In the genomic region with DNA sequence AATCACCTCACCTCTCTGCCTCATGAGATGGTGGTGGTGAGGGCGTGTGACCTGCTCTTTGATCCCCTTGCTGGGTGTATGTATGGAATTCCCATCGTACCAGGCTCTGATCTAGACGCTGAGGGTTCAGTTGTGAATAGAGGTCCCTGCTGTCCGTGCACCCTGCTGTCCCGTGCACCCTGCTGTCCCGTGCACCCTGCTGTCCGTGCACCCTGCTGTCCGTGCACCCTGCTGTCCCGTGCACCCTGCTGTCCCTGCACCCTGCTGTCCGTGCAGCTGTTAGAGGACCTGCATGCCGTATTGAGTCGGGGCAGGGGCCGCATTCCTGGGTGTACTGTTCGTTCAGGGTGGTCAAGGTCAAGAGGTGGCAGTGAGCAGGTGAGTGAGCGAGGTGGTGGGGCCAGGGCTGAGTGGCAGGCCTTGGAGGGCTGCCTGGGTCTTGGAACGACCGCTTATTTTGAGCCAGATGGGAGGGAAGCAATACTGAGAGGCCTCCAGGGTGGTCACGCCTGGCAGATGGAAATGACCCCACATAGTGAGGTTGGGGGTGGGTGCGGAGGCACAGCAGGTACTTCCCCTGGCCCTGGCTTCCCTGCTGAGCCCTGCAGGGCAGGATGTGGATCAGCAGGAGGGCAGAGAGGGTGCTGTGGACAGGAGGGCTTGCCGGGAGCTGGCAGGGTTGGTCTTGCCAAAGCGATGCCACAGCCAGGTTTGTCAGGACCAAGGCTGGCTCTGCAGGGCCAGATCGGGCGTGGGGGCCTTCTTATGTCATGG, we compare ENCODE assay signal across 10 cellular contexts. TPM values are rescaled to one million over a fixed set of nuclear protein-coding genes. Genes with fewer than 3 reads are reported as not detected.
DNase-seq lines count a peak whose midpoint lies in the region; ATAC-seq and TF ChIP-seq lines count a peak whose summit lies in the region.
"Had no signal": no experiment of that assay in that cellular context is flagged by ENCODE, and none has a peak within 500 bp of the region (broad histone marks: within the 10 kb centered on the region; RNA-seq: fewer than 3 reads in every experiment).

No MANE protein-coding gene starts in this region.

- H3K27ac Mint-ChIP-seq in IgD-negative memory B cell (peak overlapping the region in 2 of 3 donors; percentile 18 to 82), chondrocyte (ENCODE audit: unreplicated experiment) (peak overlapping the region; percentile 58)
- H3K27ac Mint-ChIP-seq: activated CD8-positive, alpha-beta memory T cell treated with anti-CD3 and anti-CD28 coated beads, Interleukin-2, amount 10 ng/mL, durations not matched to agents 7 days and 5 days had no signal

- H3K9me3 ChIP-seq in parathyroid adenoma (ENCODE audit: control insufficient read depth, low read length) = no peaks in the 10 kb centered on the region

- H3K4me1 ChIP-seq in parathyroid adenoma = peaks cover 8% of the 10 kb centered on the region

- H3K9ac ChIP-seq in parathyroid adenoma = no peak overlapping the region

- no peaks in the 10 kb centered on the region for H3K9me3 Mint-ChIP-seq in IgD-negative memory B cell
- H3K9me3 Mint-ChIP-seq in chondrocyte (ENCODE audit: low read depth) = no peaks in the 10 kb centered on the region

- H3K79me2 ChIP-seq in parathyroid adenoma = peaks cover 50% of the 10 kb centered on the region

- H3K4me2 ChIP-seq in parathyroid adenoma (ENCODE audit: low read length) = no peak overlapping the region

- H2AFZ ChIP-seq in parathyroid adenoma = no peak overlapping the region

- H3K36me3 Mint-ChIP-seq in IgD-negative memory B cell (no peaks in the 10 kb centered on the region), chondrocyte (ENCODE audit: low read depth) (peaks cover 11% of the 10 kb centered on the region)

- H3K27ac ChIP-seq in parathyroid adenoma = peak overlapping the region; percentile 39

- H3K4me3 ChIP-seq in parathyroid adenoma (ENCODE audit: low read depth, low read length) = no peak overlapping the region

- H3K4me1 Mint-ChIP-seq in IgD-negative memory B cell (peaks cover 6 to 15% (median 10%) of the 10 kb centered on the region in 3 donors), chondrocyte (ENCODE audit: low read depth) (peaks cover 20% of the 10 kb centered on the region)

- DNase-seq in NCI-H1417 (lab: John Stamatoyannopoulos, UW) (peak in 2 of 3 experiments; percentile 13 to 19), NCI-H1417 treated with DMSO at 0.1 percent for 48 hours (lab: John Stamatoyannopoulos, UW) (no peak), chondrocyte (ENCODE audit: low spot score) (peak; percentile 100), epidermal melanocyte (ENCODE audit: insufficient read length, low spot score) (no peak), iPS-NIHi7 (ENCODE audit: extremely low spot score) (no peak)
- DNase-seq: activated CD8-positive, alpha-beta memory T cell treated with anti-CD3 and anti-CD28 coated beads, Interleukin-2, amount 10 ng/mL, durations not matched to agents 7 days and 5 days; central memory CD4-positive, alpha-beta T cell had no signal

- H3K27me3 ChIP-seq in parathyroid adenoma (ENCODE audit: control insufficient read depth, insufficient read depth, low read length) = no peaks in the 10 kb centered on the region

- TF ChIP-seq CTCF in chondrocyte (IDR thresholded peaks at IDR 0.05) (no peak), parathyroid adenoma (IDR thresholded peaks at IDR 0.05) (no peak)

- H3K4me3 Mint-ChIP-seq in IgD-negative memory B cell = peak overlapping the region in 2 of 4 donors; percentile 57 to 69
- H3K4me3 Mint-ChIP-seq in chondrocyte (ENCODE audit: unreplicated experiment) = no peak overlapping the region
- H3K4me3 Mint-ChIP-seq: activated CD8-positive, alpha-beta memory T cell treated with anti-CD3 and anti-CD28 coated beads, Interleukin-2, amount 10 ng/mL, durations not matched to agents 7 days and 5 days had no signal

- H3K27me3 Mint-ChIP-seq in IgD-negative memory B cell = no peaks in the 10 kb centered on the region
- H3K27me3 Mint-ChIP-seq in chondrocyte (ENCODE audit: low read depth) = no peaks in the 10 kb centered on the region
- H3K27me3 Mint-ChIP-seq: activated CD8-positive, alpha-beta memory T cell treated with anti-CD3 and anti-CD28 coated beads, Interleukin-2, amount 10 ng/mL, durations not matched to agents 7 days and 5 days had no signal

- no peak for ATAC-seq in GM21390 (IDR thresholded peaks at IDR 0.05; ENCODE audit: unreplicated experiment)
- ATAC-seq: activated CD8-positive, alpha-beta memory T cell treated with anti-CD3 and anti-CD28 coated beads, Interleukin-2, amount 10 ng/mL, durations not matched to agents 7 days and 5 days had no signal

- H3K36me3 ChIP-seq in parathyroid adenoma (ENCODE audit: control insufficient read depth, insufficient read depth, low read length) = no peaks in the 10 kb centered on the region

RNA-seq across cellular contexts. Expression of gene EPN1, which starts 4.6 kb away (rescaled TPM):
- polyA plus RNA-seq in IgD-negative memory B cell = 29.9 TPM
- total RNA-seq in chondrocyte = 105 to 127 TPM (median 124 TPM) in 3 replicates

RNA-seq across cellular contexts. Expression of gene U2AF2, which starts 15.6 kb away (rescaled TPM):
- 14.2 TPM for polyA plus RNA-seq in IgD-negative memory B cell
- 119 to 137 TPM (median 129 TPM) in 3 replicates for total RNA-seq in chondrocyte

RNA-seq across cellular contexts. Expression of gene CCDC106, which starts 22.5 kb away (rescaled TPM):
- 16.0 TPM for polyA plus RNA-seq in IgD-negative memory B cell
- 20.9 to 26.5 TPM (median 23.5 TPM) in 3 replicates for total RNA-seq in chondrocyte

RNA-seq across cellular contexts. Expression of gene ZNF581, which starts 27.0 kb away (rescaled TPM):
- 79.3 TPM for polyA plus RNA-seq in IgD-negative memory B cell
- 20.8 to 24.7 TPM (median 24.2 TPM) in 3 replicates for total RNA-seq in chondrocyte

RNA-seq across cellular contexts. Expression of gene ZNF580, which starts 29.7 kb away (rescaled TPM):
- polyA plus RNA-seq in IgD-negative memory B cell = 38.4 TPM
- total RNA-seq in chondrocyte = 42.3 to 59.8 TPM (median 45.0 TPM) in 3 replicates

Comparison
In these comparisons a context has a peak if more than half of its experiments do, and no peak if none do; other contexts are left out.
1. DNase-seq: peak in NCI-H1417 (2 of 3) and chondrocyte (single experiment); none in NCI-H1417 treated with DMSO at 0.1 percent for 48 hours (single experiment), epidermal melanocyte (single experiment) and iPS-NIHi7 (single experiment).